ENCODE assay signal across 8 cellular contexts in genomic region chr10:122054046-122055025, GRCh38.
DNase-seq lines count a peak whose midpoint lies in the region; ATAC-seq and TF ChIP-seq lines count a peak whose summit lies in the region.

No MANE protein-coding gene starts in this region.

- peak overlapping the region; percentile 16 for H3K27ac ChIP-seq in parathyroid adenoma

- no peak overlapping the region for H3K9ac ChIP-seq in parathyroid adenoma

- ATAC-seq in HG03095 (IDR thresholded peaks at IDR 0.05; ENCODE audit: unreplicated experiment) (no peak), GM18867 (IDR thresholded peaks at IDR 0.05; ENCODE audit: unreplicated experiment) (no peak), HG02981 (IDR thresholded peaks at IDR 0.05; ENCODE audit: unreplicated experiment) (no peak)

- no peaks in the 10 kb centered on the region for H3K36me3 ChIP-seq in parathyroid adenoma (ENCODE audit: control insufficient read depth, insufficient read depth, low read length)

- H3K9me3 ChIP-seq in parathyroid adenoma (ENCODE audit: control insufficient read depth, low read length) = no peaks in the 10 kb centered on the region

- no peak overlapping the region for H2AFZ ChIP-seq in parathyroid adenoma

- no peaks in the 10 kb centered on the region for H3K27me3 ChIP-seq in parathyroid adenoma (ENCODE audit: control insufficient read depth, insufficient read depth, low read length)

- TF ChIP-seq CTCF in epithelial cell of proximal tubule (conservative IDR thresholded peaks at IDR 0.05; ENCODE audit: low read depth, low read length) (peak; percentile 82), parathyroid adenoma (IDR thresholded peaks at IDR 0.05) (peak; percentile 51)

- peak; percentile 28 for DNase-seq in GM03348 (ENCODE audit: low spot score)
- DNase-seq in NCI-H460 (ENCODE audit: extremely low read depth, low read depth) = peak; percentile 52
- no peak for DNase-seq in epithelial cell of proximal tubule (ENCODE audit: low read depth)
- DNase-seq in NCI-H1694 treated with DMSO at 0.1 percent for 48 hours (lab: John Stamatoyannopoulos, UW) = no peak

- peaks cover 3% of the 10 kb centered on the region for H3K4me1 ChIP-seq in parathyroid adenoma

- H3K4me3 ChIP-seq in epithelial cell of proximal tubule (ENCODE audit: low read depth, low read length) = no peak overlapping the region
- no peak overlapping the region for H3K4me3 ChIP-seq in parathyroid adenoma (ENCODE audit: low read depth, low read length)

- H3K79me2 ChIP-seq in parathyroid adenoma = no peaks in the 10 kb centered on the region

- no peak overlapping the region for H3K4me2 ChIP-seq in parathyroid adenoma (ENCODE audit: low read length)

Comparison
In these comparisons a context has a peak if more than half of its experiments do, and no peak if none do; other contexts are left out.
1. DNase-seq: peak in GM03348 (single experiment) and NCI-H460 (single experiment); none in epithelial cell of proximal tubule (single experiment) and NCI-H1694 treated with DMSO at 0.1 percent for 48 hours (single experiment).